ENCODE assay signal across 11 cellular contexts in genomic region chrX:47321386-47321785, GRCh38. TPM values are rescaled to one million over a fixed set of nuclear protein-coding genes. Genes with fewer than 3 reads are reported as not detected.
DNase-seq lines count a peak whose midpoint lies in the region; TF ChIP-seq lines count a peak whose summit lies in the region.
"Had no signal": no experiment of that assay in that cellular context is flagged by ENCODE, and none has a peak within 500 bp of the region (broad histone marks: within the 10 kb centered on the region; RNA-seq: fewer than 3 reads in every experiment).

No MANE protein-coding gene starts in this region.

- 0 out of 2 replicates have a peak, but pooled peaks cover 2% of the 10 kb centered on the region for H3K4me1 Mint-ChIP-seq in HFFc6 (ENCODE audit: low read depth)

- peak; percentile 63 to 71 for DNase-seq in cardiac fibroblast (ENCODE audit: low read depth in 2 of 2)
- DNase-seq in putamen (ENCODE audit: low spot score): peak; percentile 71
- DNase-seq in activated CD4-positive, CD25-positive, alpha-beta regulatory T cell treated with anti-CD3 and anti-CD28 coated beads, Interleukin-2, amount 50 U/mL, for 72 hours: no peak
- DNase-seq in RWPE1 (ENCODE audit: low spot score): no peak
- DNase-seq in activated gamma-delta T cell treated with Interleukin-2 at 50 U/mL for 16 hours: no peak
- DNase-seq in HFFc6: no peak
- DNase-seq: activated naive CD4-positive, alpha-beta T cell treated with Interleukin-2 at 50 U/mL for 16 hours; Karpas-422; stimulated activated naive B cell treated with anti-CD40 and anti-IgM and Interleukin-4, amounts not matched to agents 10 μg/mL and 1 μg/mL and 100 μg/mL, for 72 hours had no signal

- TF ChIP-seq CTCF in HEK293 (tag by site-specific recombination; IDR thresholded peaks at IDR 0.05) (no peak), cardiac fibroblast (IDR thresholded peaks at IDR 0.05; ENCODE audit: low read depth, low read length) (no peak), RWPE1 (conservative IDR thresholded peaks at IDR 0.05; ENCODE audit: low read depth) (no peak), HFFc6 (IDR thresholded peaks at IDR 0.05) (no peak)

- H3K27ac Mint-ChIP-seq in HFFc6: no peak overlapping the region
- H3K27ac Mint-ChIP-seq: stimulated activated naive B cell treated with anti-CD40 and anti-IgM and Interleukin-4, amounts not matched to agents 10 μg/mL and 1 μg/mL and 100 μg/mL, for 72 hours had no signal

- POLR2A ChIA-PET in HEK293 (lab: Yijun Ruan, JAX) (interaction anchor here (0.6 kb wide), 1 partner anchor 84 kb away, joined by 3 read pairs; no protein-coding TSS in a partner anchor), RWPE1 (lab: Yijun Ruan, JAX; ENCODE audit: low non-redundant PET) (no interaction called here)

- H3K27me3 ChIP-seq in iPS-20b (ENCODE audit: insufficient read depth, low read length): no peaks in the 10 kb centered on the region

- CTCF ChIA-PET in HEK293 (lab: Yijun Ruan, JAX) (interaction anchor here (0.7 kb wide), 1 partner anchor 9 kb away, joined by 4 read pairs; no protein-coding TSS in a partner anchor), RWPE1 (lab: Yijun Ruan, JAX) (no interaction called here)

- H3K9me3 Mint-ChIP-seq in HFFc6: no peaks in the 10 kb centered on the region

- no peak overlapping the region for H3K4me3 ChIP-seq in HEK293 (ENCODE audit: low read depth, low read length)
- H3K4me3 ChIP-seq in cardiac fibroblast (replicated peaks in 1 of 2; ENCODE audit: low read depth in 2 of 2, low read length in 2 of 2): no peak overlapping the region
- peak overlapping the region; percentile 52 for H3K4me3 ChIP-seq in iPS-20b (ENCODE audit: low read length)

- H3K27ac ChIP-seq in HEK293 (ENCODE audit: extremely low read depth, low read depth, low read length) (no peak overlapping the region), iPS-20b (ENCODE audit: low read length) (peak overlapping the region; percentile 59), RWPE1 (no peak overlapping the region)

- peaks cover 2% of the 10 kb centered on the region for H3K27me3 Mint-ChIP-seq in HFFc6 (ENCODE audit: insufficient read depth)

- no peaks in the 10 kb centered on the region for H3K9me3 ChIP-seq in HEK293 (ENCODE audit: control insufficient read depth, insufficient read depth, low read depth, low read length)
- H3K9me3 ChIP-seq in iPS-20b (ENCODE audit: insufficient read depth, low read depth, low read length): no peaks in the 10 kb centered on the region

- no peaks in the 10 kb centered on the region for H3K4me1 ChIP-seq in HEK293 (ENCODE audit: control insufficient read depth, insufficient read depth, low read length)
- peaks cover 4% of the 10 kb centered on the region; the same call in 1 of the 2 replicates for H3K4me1 ChIP-seq in iPS-20b (ENCODE audit: insufficient read depth, low read length)

- peak overlapping the region; percentile 76; the same call in 1 of the 2 replicates for H3K9ac ChIP-seq in iPS-20b (ENCODE audit: low read depth, low read length)

- H3K36me3 Mint-ChIP-seq in HFFc6 (ENCODE audit: low read depth): no peaks in the 10 kb centered on the region
- H3K36me3 Mint-ChIP-seq: stimulated activated naive B cell treated with anti-CD40 and anti-IgM and Interleukin-4, amounts not matched to agents 10 μg/mL and 1 μg/mL and 100 μg/mL, for 72 hours had no signal

- no peak overlapping the region for H3K4me3 Mint-ChIP-seq in HFFc6
- H3K4me3 Mint-ChIP-seq: stimulated activated naive B cell treated with anti-CD40 and anti-IgM and Interleukin-4, amounts not matched to agents 10 μg/mL and 1 μg/mL and 100 μg/mL, for 72 hours had no signal

- H3K36me3 ChIP-seq in HEK293 (ENCODE audit: control insufficient read depth in 2 of 2, insufficient read depth in 1 of 2, low read length in 2 of 2) (no peaks in the 10 kb centered on the region; a peak in 1 of 3 replicates), iPS-20b (ENCODE audit: insufficient read depth, low read depth, low read length) (no peaks in the 10 kb centered on the region)

TF ChIP-seq in HEK293, 187 proteins besides CTCF, POLR2A, EP300 and RAD21 (continues in another document):
- no peak for TF ChIP-seq ZBTB49 (tag by site-specific recombination; IDR thresholded peaks at IDR 0.05; ENCODE audit: low read depth)
- TF ChIP-seq GLIS1 (tag by site-specific recombination; IDR thresholded peaks at IDR 0.05): no peak
- no peak for TF ChIP-seq ZFHX2 (tag by site-specific recombination; conservative IDR thresholded peaks at IDR 0.05)
- no peak for TF ChIP-seq ZNF48 (tag by site-specific recombination; IDR thresholded peaks at IDR 0.05)
- no peak for TF ChIP-seq ZNF560 (tag by site-specific recombination; IDR thresholded peaks at IDR 0.05; ENCODE audit: borderline replicate concordance)
- TF ChIP-seq ZNF544 (tag by site-specific recombination; IDR thresholded peaks at IDR 0.05): no peak
- no peak for TF ChIP-seq SCRT2 (tag by site-specific recombination; IDR thresholded peaks at IDR 0.05)
- TF ChIP-seq ZBTB10 (tag by site-specific recombination; IDR thresholded peaks at IDR 0.05): no peak
- TF ChIP-seq BCL11A (tag by site-specific recombination; IDR thresholded peaks at IDR 0.05; ENCODE audit: low read depth): no peak
- TF ChIP-seq YY2 (tag by site-specific recombination; IDR thresholded peaks at IDR 0.05): peak; percentile 51; the same call in 1 of the 2 replicates
- TF ChIP-seq ZNF37A (tag by site-specific recombination; IDR thresholded peaks at IDR 0.05): no peak
- no peak for TF ChIP-seq GLI2 (tag by site-specific recombination; IDR thresholded peaks at IDR 0.05; ENCODE audit: borderline replicate concordance, low read depth)
- no peak for TF ChIP-seq ZNF704 (tag by site-specific recombination; IDR thresholded peaks at IDR 0.05)
- no peak for TF ChIP-seq FEZF1 (tag by site-specific recombination; IDR thresholded peaks at IDR 0.05)
- no peak for TF ChIP-seq ZNF549 (tag by site-specific recombination; IDR thresholded peaks at IDR 0.05)
- no peak for TF ChIP-seq BCL11B (tag by site-specific recombination; IDR thresholded peaks at IDR 0.05; ENCODE audit: low read depth)
- no peak for TF ChIP-seq EGR2 (tag by site-specific recombination; IDR thresholded peaks at IDR 0.05; ENCODE audit: low read depth)
- no peak for TF ChIP-seq ZNF23 (tag by site-specific recombination; IDR thresholded peaks at IDR 0.05; ENCODE audit: borderline replicate concordance)
- peak; percentile 55; the same call in 1 of the 2 replicates for TF ChIP-seq YY1 (tag by site-specific recombination; IDR thresholded peaks at IDR 0.05)
- no peak for TF ChIP-seq ZNF350 (tag by site-specific recombination; IDR thresholded peaks at IDR 0.05)

RNA-seq across cellular contexts. Expression of gene ZNF157, which starts 49.0 kb away (rescaled TPM):
- total RNA-seq in HFFc6 (2021; fragmentation: NEBNext Ultra II Directional; extraction: Animal tissue kit (Norgen Biotek cat#: 25700)): not detected

Comparison
In these comparisons a context has a peak if more than half of its experiments do, and no peak if none do; other contexts are left out.
1. DNase-seq: peak in cardiac fibroblast (2 of 2) and putamen (single experiment); none in activated CD4-positive, CD25-positive, alpha-beta regulatory T cell treated with anti-CD3 and anti-CD28 coated beads, Interleukin-2, amount 50 U/mL, for 72 hours (single experiment), RWPE1 (single experiment), activated gamma-delta T cell treated with Interleukin-2 at 50 U/mL for 16 hours (single experiment) and HFFc6 (single experiment).